Comparison of ENCODE assay signal across 8 cellular contexts in the genomic region with DNA sequence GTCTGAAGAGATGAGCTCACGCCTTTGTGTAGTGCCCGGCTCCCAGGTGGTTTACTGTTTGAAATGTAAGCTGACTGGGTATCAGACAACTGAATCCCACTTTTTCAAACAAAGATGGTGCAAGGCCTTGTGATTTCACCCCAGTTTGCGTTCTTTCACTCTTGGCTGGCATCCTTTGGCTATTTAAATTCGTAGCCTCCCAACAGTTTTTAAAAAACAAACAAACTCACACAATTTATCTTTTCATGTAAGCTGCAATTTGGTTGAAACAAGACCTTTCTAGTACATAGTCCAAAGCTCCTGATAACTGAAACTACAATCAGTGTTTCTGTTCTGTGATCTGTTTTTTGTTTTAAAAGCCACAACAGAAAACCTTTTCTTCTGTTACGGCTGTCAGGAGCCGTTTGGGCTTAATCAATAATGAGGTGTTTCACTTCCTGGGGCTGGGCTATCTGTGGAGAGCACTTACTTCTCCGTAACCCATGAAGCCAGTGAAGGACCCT.
DNase-seq lines count a peak whose midpoint lies in the region; ATAC-seq and TF ChIP-seq lines count a peak whose summit lies in the region.

No MANE protein-coding gene starts in this region.

- CTCF ChIA-PET in PC-9 (lab: Charles Lee), result no interaction called here

- peaks cover 30% of the 10 kb centered on the region for H3K36me3 Mint-ChIP-seq in activated CD4-positive, alpha-beta T cell treated with anti-CD3 and anti-CD28 coated beads, Interleukin-2, amount 10 ng/mL, durations not matched to agents 24 days and 14 days (ENCODE audit: low read depth)
- H3K36me3 Mint-ChIP-seq in endothelial cell (ENCODE audit: low read depth, unreplicated experiment), result peaks cover 28% of the 10 kb centered on the region

- no peak overlapping the region for H3K4me3 ChIP-seq in PC-9

- H3K4me1 ChIP-seq in PC-9 (replicated peaks; ENCODE audit: insufficient read depth), result peaks cover 35% of the 10 kb centered on the region

- no peaks in the 10 kb centered on the region for H3K9me2 ChIP-seq in PC-9 (ENCODE audit: insufficient read depth)

- H3K4me3 Mint-ChIP-seq in activated CD4-positive, alpha-beta T cell treated with anti-CD3 and anti-CD28 coated beads, Interleukin-2, amount 10 ng/mL, durations not matched to agents 24 days and 14 days, result peak overlapping the region; percentile 81
- H3K4me3 Mint-ChIP-seq in endothelial cell (ENCODE audit: unreplicated experiment), result no peak overlapping the region
- H3K4me3 Mint-ChIP-seq in stimulated activated naive CD8-positive, alpha-beta T cell treated with anti-CD3 and anti-CD28 coated beads, Interleukin-15, amount 100 ng/mL, for 72 hours, result peak overlapping the region; percentile 86 to 91

- peak overlapping the region; percentile 94 for H3K27ac Mint-ChIP-seq in activated CD4-positive, alpha-beta T cell treated with anti-CD3 and anti-CD28 coated beads, Interleukin-2, amount 10 ng/mL, durations not matched to agents 24 days and 14 days
- peak overlapping the region; percentile 85 for H3K27ac Mint-ChIP-seq in endothelial cell (ENCODE audit: unreplicated experiment)
- peak overlapping the region; percentile 93 to 94 for H3K27ac Mint-ChIP-seq in stimulated activated naive CD8-positive, alpha-beta T cell treated with anti-CD3 and anti-CD28 coated beads, Interleukin-15, amount 100 ng/mL, for 72 hours

- H3K27ac ChIP-seq in PC-9, result peak overlapping the region; percentile 37

- no peak overlapping the region for H3K4me2 ChIP-seq in PC-9

- no peak overlapping the region for H2AFZ ChIP-seq in PC-9

- H3K9me3 ChIP-seq in PC-9 (ENCODE audit: insufficient read depth, low read depth), result no peaks in the 10 kb centered on the region

- no TSS peak for BruUV-seq in PC-9 (replicated peaks; lab: Mats Ljungman, UMichigan)

- POLR2A ChIA-PET in PC-9 (lab: Charles Lee; ENCODE audit: unreplicated experiment), result no interaction called here

- peaks cover 3% of the 10 kb centered on the region for H3K9me3 Mint-ChIP-seq in activated CD4-positive, alpha-beta T cell treated with anti-CD3 and anti-CD28 coated beads, Interleukin-2, amount 10 ng/mL, durations not matched to agents 24 days and 14 days
- H3K9me3 Mint-ChIP-seq in endothelial cell (ENCODE audit: unreplicated experiment), result no peaks in the 10 kb centered on the region
- no peaks in the 10 kb centered on the region for H3K9me3 Mint-ChIP-seq in stimulated activated naive CD8-positive, alpha-beta T cell treated with anti-CD3 and anti-CD28 coated beads, Interleukin-15, amount 100 ng/mL, for 72 hours

- H3K27me3 Mint-ChIP-seq in activated CD4-positive, alpha-beta T cell treated with anti-CD3 and anti-CD28 coated beads, Interleukin-2, amount 10 ng/mL, durations not matched to agents 24 days and 14 days, result no peaks in the 10 kb centered on the region
- peaks cover 5% of the 10 kb centered on the region for H3K27me3 Mint-ChIP-seq in endothelial cell (ENCODE audit: unreplicated experiment)
- H3K27me3 Mint-ChIP-seq in stimulated activated naive CD8-positive, alpha-beta T cell treated with anti-CD3 and anti-CD28 coated beads, Interleukin-15, amount 100 ng/mL, for 72 hours, result no peaks in the 10 kb centered on the region

- H3K36me3 ChIP-seq in PC-9 (ENCODE audit: low read depth), result peaks cover 6% of the 10 kb centered on the region; the same call in 1 of the 2 replicates

- intact Hi-C loops in activated CD4-positive, alpha-beta T cell treated with anti-CD3 and anti-CD28 coated beads, Interleukin-2, amount 10 ng/mL, durations not matched to agents 24 days and 14 days (cut with micrococcal nuclease), result loop anchor here (2.0 to 10.0 kb wide), 3 partner anchors 94 to 230 kb away; a partner anchor contains a TSS
- intact Hi-C loops in PC-9 (cut with micrococcal nuclease; ENCODE audit: unreplicated experiment), result no loop called here

- peaks cover 7% of the 10 kb centered on the region for H4K20me1 ChIP-seq in PC-9 (ENCODE audit: insufficient read depth)

- TF ChIP-seq CTCF in PC-9 (conservative IDR thresholded peaks at IDR 0.05) (no peak), endothelial cell (IDR thresholded peaks at IDR 0.05; ENCODE audit: unreplicated experiment) (no peak)

- H3K79me2 ChIP-seq in PC-9 (ENCODE audit: low read depth), result peaks cover 55% of the 10 kb centered on the region

- ATAC-seq in stimulated activated naive CD8-positive, alpha-beta T cell treated with anti-CD3 and anti-CD28 coated beads, Interleukin-15, amount 100 ng/mL, for 72 hours, result peak; percentile 50
- ATAC-seq in GM21786 (IDR thresholded peaks at IDR 0.05; ENCODE audit: unreplicated experiment), result no peak

- peaks cover 28% of the 10 kb centered on the region for H3F3A ChIP-seq in PC-9 (ENCODE audit: insufficient read depth, low read depth)

- no peak for DNase-seq in activated CD4-positive, alpha-beta T cell treated with anti-CD3 and anti-CD28 coated beads, Interleukin-2, amount 10 ng/mL, durations not matched to agents 24 days and 14 days
- no peak for DNase-seq in activated CD4-positive, alpha-beta T cell treated with anti-CD3 and anti-CD28 coated beads for 4 hours
- DNase-seq in PC-9 (no peak), endothelial cell (ENCODE audit: low spot score) (no peak), MV-4-11 (lab: John Stamatoyannopoulos, UW) (no peak), medulla oblongata (ENCODE audit: extremely low spot score) (no peak)
- no peak for DNase-seq in stimulated activated naive CD8-positive, alpha-beta T cell treated with anti-CD3 and anti-CD28 coated beads, Interleukin-15, amount 100 ng/mL, for 72 hours

- no peaks in the 10 kb centered on the region for H3K27me3 ChIP-seq in PC-9 (ENCODE audit: insufficient read depth, low read depth)

- peaks cover 68% of the 10 kb centered on the region for H3K4me1 Mint-ChIP-seq in activated CD4-positive, alpha-beta T cell treated with anti-CD3 and anti-CD28 coated beads, Interleukin-2, amount 10 ng/mL, durations not matched to agents 24 days and 14 days
- H3K4me1 Mint-ChIP-seq in endothelial cell (ENCODE audit: unreplicated experiment), result peaks cover 41% of the 10 kb centered on the region
- peaks cover 63% of the 10 kb centered on the region for H3K4me1 Mint-ChIP-seq in stimulated activated naive CD8-positive, alpha-beta T cell treated with anti-CD3 and anti-CD28 coated beads, Interleukin-15, amount 100 ng/mL, for 72 hours
